ENCODE assay signal across 8 cellular contexts in genomic region chr7:124930173-124930623, GRCh38. TPM values are rescaled to one million over a fixed set of nuclear protein-coding genes. Genes with fewer than 3 reads are reported as not detected.
DNase-seq lines count a peak whose midpoint lies in the region; ATAC-seq, FAIRE-seq and TF ChIP-seq lines count a peak whose summit lies in the region.

No MANE protein-coding gene starts in this region.

- H3K9me3 ChIP-seq in thymus (ENCODE audit: control insufficient read depth), result no peaks in the 10 kb centered on the region

- H3K27me3 Mint-ChIP-seq in activated T-cell treated with anti-CD3 and anti-CD28 coated beads, Interleukin-2, amount 50 U/mL, for 4 hours (ENCODE audit: low read depth), result no peaks in the 10 kb centered on the region
- H3K27me3 Mint-ChIP-seq in activated T-helper 17 cell treated with anti-CD3 and anti-CD28 coated beads, Interleukin-2, amount 50 U/mL, for 72 hours, result no peaks in the 10 kb centered on the region

- no peak for TF ChIP-seq CTCF in kidney epithelial cell (IDR thresholded peaks at IDR 0.05; ENCODE audit: insufficient read depth, low read length, poor library complexity, severe bottlenecking)

- peaks cover 16% of the 10 kb centered on the region for H3K36me3 Mint-ChIP-seq in activated T-cell treated with anti-CD3 and anti-CD28 coated beads, Interleukin-2, amount 50 U/mL, for 4 hours (ENCODE audit: insufficient read depth)
- H3K36me3 Mint-ChIP-seq in activated T-helper 17 cell treated with anti-CD3 and anti-CD28 coated beads, Interleukin-2, amount 50 U/mL, for 72 hours (ENCODE audit: low read depth), result peaks cover 35% of the 10 kb centered on the region

- WGBS in thymus, result 29% methylated on average over 1 of the region's 1 CpG

- H3K4me1 Mint-ChIP-seq in activated T-cell treated with anti-CD3 and anti-CD28 coated beads, Interleukin-2, amount 50 U/mL, for 4 hours (ENCODE audit: low read depth), result peaks cover 35% of the 10 kb centered on the region
- peaks cover 9% of the 10 kb centered on the region for H3K4me1 Mint-ChIP-seq in activated T-helper 17 cell treated with anti-CD3 and anti-CD28 coated beads, Interleukin-2, amount 50 U/mL, for 72 hours

- H3K4me3 ChIP-seq in kidney epithelial cell (ENCODE audit: low read depth, low read length), result peak overlapping the region; percentile 61
- peak overlapping the region; percentile 78 for H3K4me3 ChIP-seq in thymus (ENCODE audit: low read length)

- H3K4me1 ChIP-seq in thymus (ENCODE audit: control insufficient read depth, insufficient read depth, low read length), result peaks cover 4% of the 10 kb centered on the region

- H3K27ac ChIP-seq in thymus (ENCODE audit: low read depth), result peak overlapping the region; percentile 57

- H3K27me3 ChIP-seq in kidney epithelial cell (ENCODE audit: control insufficient read depth, insufficient read depth, low read length) (no peaks in the 10 kb centered on the region), thymus (ENCODE audit: control insufficient read depth, insufficient read depth) (no peaks in the 10 kb centered on the region)

- no peak for ATAC-seq in activated T-cell treated with anti-CD3 and anti-CD28 coated beads, Interleukin-2, amount 50 U/mL, for 4 hours
- no peak for ATAC-seq in activated T-helper 17 cell treated with anti-CD3 and anti-CD28 coated beads, Interleukin-2, amount 50 U/mL, for 72 hours (replicated peaks)
- ATAC-seq in GM18498 (IDR thresholded peaks at IDR 0.05; ENCODE audit: unreplicated experiment), result no peak

- no peaks in the 10 kb centered on the region for H3K9me3 Mint-ChIP-seq in activated T-cell treated with anti-CD3 and anti-CD28 coated beads, Interleukin-2, amount 50 U/mL, for 4 hours
- no peaks in the 10 kb centered on the region for H3K9me3 Mint-ChIP-seq in activated T-helper 17 cell treated with anti-CD3 and anti-CD28 coated beads, Interleukin-2, amount 50 U/mL, for 72 hours

- peak overlapping the region; percentile 91 for H3K27ac Mint-ChIP-seq in activated T-helper 17 cell treated with anti-CD3 and anti-CD28 coated beads, Interleukin-2, amount 50 U/mL, for 72 hours

- no peak for DNase-seq in activated T-cell treated with anti-CD3 and anti-CD28 coated beads, Interleukin-2, amount 50 U/mL, for 4 hours
- DNase-seq in activated T-cell treated with anti-CD3 and anti-CD28 coated beads for 4 hours (no peak), kidney epithelial cell (ENCODE audit: low read depth) (no peak), GM12891 (ENCODE audit: insufficient read length, low spot score) (no peak), NCI-H1694 (lab: John Stamatoyannopoulos, UW) (no peak)

- no peak for FAIRE-seq in GM12891 (lab: Jason Lieb, UNC)

- no peak for TF ChIP-seq POLR2A in GM12891 (IDR thresholded peaks at IDR 0.05; ENCODE audit: low read depth, low read length)

- H3K4me3 Mint-ChIP-seq in activated T-cell treated with anti-CD3 and anti-CD28 coated beads, Interleukin-2, amount 50 U/mL, for 4 hours, result peak overlapping the region; percentile 95
- peak overlapping the region; percentile 90 for H3K4me3 Mint-ChIP-seq in activated T-helper 17 cell treated with anti-CD3 and anti-CD28 coated beads, Interleukin-2, amount 50 U/mL, for 72 hours

- H3K36me3 ChIP-seq in kidney epithelial cell (ENCODE audit: control insufficient read depth, insufficient read depth, low read length) (no peaks in the 10 kb centered on the region), thymus (ENCODE audit: control insufficient read depth, insufficient read depth) (no peaks in the 10 kb centered on the region)

TF ChIP-seq in GM12891, 5 proteins besides CTCF, POLR2A, EP300 and RAD21:
- TF ChIP-seq POU2F2 (IDR thresholded peaks at IDR 0.05; ENCODE audit: low read depth, low read length), result no peak
- TF ChIP-seq POLR2AphosphoS5 (IDR thresholded peaks at IDR 0.05; ENCODE audit: low read depth, low read length), result no peak
- no peak for TF ChIP-seq SPI1 (IDR thresholded peaks at IDR 0.05; ENCODE audit: low read depth, low read length)
- TF ChIP-seq PAX5 (IDR thresholded peaks at IDR 0.05; ENCODE audit: insufficient read depth, low read length, severe bottlenecking), result no peak
- no peak for TF ChIP-seq TAF1 (IDR thresholded peaks at IDR 0.05; ENCODE audit: low read depth, low read length)

RNA-seq across cellular contexts. Expression of gene POT1, which starts 0.6 kb away (rescaled TPM):
- 10 to 100 TPM; 18.9 to 22.6 (median 20.2) TPM for total RNA-seq in activated T-cell treated with anti-CD3 and anti-CD28 coated beads, Interleukin-2, amount 50 U/mL, for 4 hours
- 10 to 100 TPM; 31.8 to 45.1 TPM for total RNA-seq in activated T-helper 17 cell treated with anti-CD3 and anti-CD28 coated beads, Interleukin-2, amount 50 U/mL, for 72 hours
- 15.8 and 19.6 TPM in 2 replicates for total RNA-seq in kidney epithelial cell
- polyA plus RNA-seq in thymus, result 18.0 TPM
- polyA plus RNA-seq in GM12891 (2012; ENCODE audit: low read depth, missing spikeins), result 24.8 TPM
